8 cellular contexts compared by ENCODE assay signal in genomic region chr7:108146070-108146842, GRCh38. TPM values are rescaled to one million over a fixed set of nuclear protein-coding genes. Genes with fewer than 3 reads are reported as not detected.
DNase-seq lines count a peak whose midpoint lies in the region; ATAC-seq and TF ChIP-seq lines count a peak whose summit lies in the region.

No MANE protein-coding gene starts in this region.

- DNase-seq in ELF-1 (ENCODE audit: low read depth, low spot score) (peak; percentile 79), NCI-H69 (lab: John Stamatoyannopoulos, UW) (peak; percentile 85), activated T-cell treated with anti-CD3 and anti-CD28 coated beads for 48 hours (ENCODE audit: low read depth) (peak; percentile 32), fibroblast of the aortic adventitia (ENCODE audit: low read depth) (peak; percentile 94), nephron progenitor cell (peak; percentile 62), type B pancreatic cell (ENCODE audit: extremely low spot score, unreplicated experiment) (peak; percentile 79)

- no peaks in the 10 kb centered on the region for H3K36me3 Mint-ChIP-seq in nephron progenitor cell (ENCODE audit: low read depth)
- H3K36me3 Mint-ChIP-seq in type B pancreatic cell, result no peaks in the 10 kb centered on the region

- peak overlapping the region; percentile 47 for H3K4me3 ChIP-seq in fibroblast of the aortic adventitia (ENCODE audit: low read depth, low read length)

- ATAC-seq in HG03354 (IDR thresholded peaks at IDR 0.05; ENCODE audit: poor library complexity, severe bottlenecking, unreplicated experiment), result peak; percentile 72
- ATAC-seq in HG03095 (IDR thresholded peaks at IDR 0.05; ENCODE audit: unreplicated experiment), result no peak

- H3K4me3 Mint-ChIP-seq in nephron progenitor cell (no peak overlapping the region), type B pancreatic cell (no peak overlapping the region)

- H3K9me3 Mint-ChIP-seq in nephron progenitor cell (no peaks in the 10 kb centered on the region), type B pancreatic cell (no peaks in the 10 kb centered on the region)

- H3K4me1 Mint-ChIP-seq in nephron progenitor cell (no peaks in the 10 kb centered on the region), type B pancreatic cell (ENCODE audit: unreplicated experiment) (peaks cover 10% of the 10 kb centered on the region)

- H3K27ac Mint-ChIP-seq in nephron progenitor cell (no peak overlapping the region), type B pancreatic cell (no peak overlapping the region)

- no peaks in the 10 kb centered on the region for H3K27me3 Mint-ChIP-seq in nephron progenitor cell (ENCODE audit: low read depth, poor library complexity)
- H3K27me3 Mint-ChIP-seq in type B pancreatic cell, result peaks cover 4% of the 10 kb centered on the region

- TF ChIP-seq CTCF in fibroblast of the aortic adventitia (IDR thresholded peaks at IDR 0.05; ENCODE audit: insufficient read depth, low read length), result peak; percentile 97
- TF ChIP-seq CTCF in nephron progenitor cell (IDR thresholded peaks at IDR 0.05), result peak; percentile 92
- TF ChIP-seq CTCF in type B pancreatic cell (conservative IDR thresholded peaks at IDR 0.05), result peak; percentile 93

RNA-seq across cellular contexts. Expression of gene LAMB4, which starts 16.1 kb away (rescaled TPM):
- total RNA-seq in fibroblast of the aortic adventitia (ENCODE audit: low replicate concordance), result 0.08 and 0.45 TPM in 2 replicates
- total RNA-seq in type B pancreatic cell (ENCODE audit: low replicate concordance), result 0.81 and 1.3 TPM in 2 replicates

Comparison
In these comparisons a context has a peak if more than half of its experiments do, and no peak if none do; other contexts are left out.
1. DNase-seq: peak in every context shown above with its lines; median percentile 94 in fibroblast of the aortic adventitia; 85 in NCI-H69; 79 in ELF-1; 79 in type B pancreatic cell; 62 in nephron progenitor cell; 32 in activated T-cell treated with anti-CD3 and anti-CD28 coated beads for 48 hours.